ENCODE assay signal across 9 cellular contexts in the genomic region with DNA sequence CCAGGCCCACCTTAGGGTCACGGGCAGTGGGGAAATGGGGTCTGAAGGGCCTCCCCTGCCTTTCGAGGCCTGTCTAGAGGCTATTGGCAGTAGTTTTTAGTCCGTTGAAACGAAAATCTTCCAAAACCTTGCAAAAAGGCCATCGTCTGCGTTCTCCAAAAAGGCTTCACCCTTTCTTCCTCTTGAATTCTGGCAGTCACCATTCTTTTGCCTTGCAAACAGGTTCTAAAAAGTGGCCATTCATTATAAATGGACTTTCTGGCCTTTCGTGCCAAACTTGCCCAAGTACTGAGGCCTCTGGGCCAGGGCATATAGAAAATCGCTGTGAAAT. TPM values are rescaled to one million over a fixed set of nuclear protein-coding genes. Genes with fewer than 3 reads are reported as not detected.
A peak's percentile ranks its signal among the peaks of the same experiment; 100 is the strongest.
DNase-seq lines count a peak whose midpoint lies in the region; ATAC-seq, FAIRE-seq and TF ChIP-seq lines count a peak whose summit lies in the region.
"Had no signal": no experiment of that assay in that cellular context is flagged by ENCODE, and none has a peak within 500 bp of the region (broad histone marks: within the 10 kb centered on the region; RNA-seq: fewer than 3 reads in every experiment).

No MANE protein-coding gene starts in this region.

- H3K4me3 Mint-ChIP-seq in T-helper 1 cell treated with Interleukin-12 subunit alpha and Interleukin-12 subunit beta and Interleukin-4 antibody, amounts not matched to agents 30 μg/mL and 1 μg/mL, for 36 hours = peak overlapping the region; percentile 37
- no peak overlapping the region for H3K4me3 Mint-ChIP-seq in activated CD4-positive, alpha-beta memory T cell treated with anti-CD3 and anti-CD28 coated beads for 36 hours

- TF ChIP-seq CTCF in kidney (IDR thresholded peaks at IDR 0.05; ENCODE audit: borderline replicate concordance, extremely low read depth, insufficient read depth) (no peak), foreskin keratinocyte (conservative IDR thresholded peaks at IDR 0.05) (no peak)

- no peak for FAIRE-seq in kidney (lab: Jason Lieb, UNC)
- FAIRE-seq: islet of Langerhans had no signal

- intact Hi-C loops in activated CD4-positive, alpha-beta memory T cell treated with anti-CD3 and anti-CD28 coated beads for 36 hours (cut with micrococcal nuclease) = loop anchor here (5.0 kb wide), 1 partner anchor 72 kb away; the partner anchor contains the start of gene TM2D3
- intact Hi-C loops in kidney (cut with DNase I) = no loop called here

- H3K9ac ChIP-seq in kidney (ENCODE audit: low read length in 2 of 2) (no peak overlapping the region), stomach smooth muscle (ENCODE audit: low read length in 2 of 2) (no peak overlapping the region)

- H3K9me3 ChIP-seq in kidney (ENCODE audit: control insufficient read depth in 1 of 2, low read length in 2 of 2) (no peaks in the 10 kb centered on the region), stomach smooth muscle (ENCODE audit: control insufficient read depth in 2 of 2, low read length in 2 of 2) (no peaks in the 10 kb centered on the region)

- no peak overlapping the region for H3K27ac ChIP-seq in kidney (ENCODE audit: low read depth in 2 of 2, low read length in 2 of 2)
- no peak overlapping the region for H3K27ac ChIP-seq in stomach smooth muscle (ENCODE audit: low read length)
- no peak overlapping the region for H3K27ac ChIP-seq in foreskin keratinocyte

- H3K27ac Mint-ChIP-seq in T-helper 1 cell treated with Interleukin-12 subunit alpha and Interleukin-12 subunit beta and Interleukin-4 antibody, amounts not matched to agents 30 μg/mL and 1 μg/mL, for 36 hours = no peak overlapping the region
- H3K27ac Mint-ChIP-seq in activated CD4-positive, alpha-beta memory T cell treated with anti-CD3 and anti-CD28 coated beads for 36 hours = peak overlapping the region; percentile 23

- ATAC-seq in foreskin keratinocyte = no peak
- no peak for ATAC-seq in HG02610 (IDR thresholded peaks at IDR 0.05; ENCODE audit: unreplicated experiment)

- DNase-seq in T-helper 1 cell (no peak), kidney (no peak), foreskin keratinocyte (no peak)
- no peak for DNase-seq in activated CD4-positive, alpha-beta memory T cell treated with anti-CD3 and anti-CD28 coated beads for 36 hours
- DNase-seq in stimulated activated CD4-positive, alpha-beta T cell treated with anti-CD3 and anti-CD28 coated beads, Interleukin-12 subunit alpha, Interleukin-12 subunit beta, amount 100 ng/mL, for 4 hours = no peak

- H3K4me3 ChIP-seq in kidney (ENCODE audit: low read length in 2 of 2) = peak overlapping the region; percentile 52 to 61
- H3K4me3 ChIP-seq in stomach smooth muscle (ENCODE audit: low read length in 2 of 2) = peak overlapping the region; percentile 46 to 71

- H3K27me3 ChIP-seq in stomach smooth muscle (ENCODE audit: control insufficient read depth in 1 of 2, insufficient read depth in 2 of 2, low read length in 2 of 2) (no peaks in the 10 kb centered on the region), foreskin keratinocyte (no peaks in the 10 kb centered on the region)

- H3K9me3 Mint-ChIP-seq in T-helper 1 cell treated with Interleukin-12 subunit alpha and Interleukin-12 subunit beta and Interleukin-4 antibody, amounts not matched to agents 30 μg/mL and 1 μg/mL, for 36 hours = peaks cover 8% of the 10 kb centered on the region
- peaks cover 5% of the 10 kb centered on the region for H3K9me3 Mint-ChIP-seq in activated CD4-positive, alpha-beta memory T cell treated with anti-CD3 and anti-CD28 coated beads for 36 hours

- H3K4me1 ChIP-seq in kidney (ENCODE audit: control insufficient read depth in 1 of 2, insufficient read depth in 1 of 2, low read depth in 1 of 2, low read length in 2 of 2) = peaks cover 0 to 4% of the 10 kb centered on the region in 2 donors
- H3K4me1 ChIP-seq in stomach smooth muscle (ENCODE audit: control insufficient read depth, insufficient read depth, low read length) = peaks cover 8% of the 10 kb centered on the region
- peaks cover 8% of the 10 kb centered on the region for H3K4me1 ChIP-seq in foreskin keratinocyte

- H3K36me3 ChIP-seq in kidney (ENCODE audit: control insufficient read depth in 1 of 2, insufficient read depth in 2 of 2, low read length in 2 of 2) = peaks cover 3 to 10% of the 10 kb centered on the region in 2 donors
- H3K36me3 ChIP-seq in stomach smooth muscle (ENCODE audit: control insufficient read depth in 2 of 2, insufficient read depth in 2 of 2, low read length in 2 of 2) = peaks cover 9 to 14% of the 10 kb centered on the region in 2 donors

- CTCF ChIA-PET in activated CD4-positive, alpha-beta memory T cell treated with anti-CD3 and anti-CD28 coated beads for 36 hours (lab: Charles Lee) = no interaction called here

- H3K36me3 Mint-ChIP-seq in T-helper 1 cell treated with Interleukin-12 subunit alpha and Interleukin-12 subunit beta and Interleukin-4 antibody, amounts not matched to agents 30 μg/mL and 1 μg/mL, for 36 hours (ENCODE audit: low read depth) = peaks cover 26% of the 10 kb centered on the region
- peaks cover 21% of the 10 kb centered on the region for H3K36me3 Mint-ChIP-seq in activated CD4-positive, alpha-beta memory T cell treated with anti-CD3 and anti-CD28 coated beads for 36 hours

- POLR2A ChIA-PET in activated CD4-positive, alpha-beta memory T cell treated with anti-CD3 and anti-CD28 coated beads for 36 hours (lab: Charles Lee) = interaction anchor here (1.2 to 1.9 kb wide), 2 partner anchors 72 to 430 kb away, joined by 5 to 8 read pairs; partner anchors contain the start of gene SNRPA1

- peaks cover 4% of the 10 kb centered on the region for H3K27me3 Mint-ChIP-seq in T-helper 1 cell treated with Interleukin-12 subunit alpha and Interleukin-12 subunit beta and Interleukin-4 antibody, amounts not matched to agents 30 μg/mL and 1 μg/mL, for 36 hours (ENCODE audit: low read depth)
- H3K27me3 Mint-ChIP-seq in activated CD4-positive, alpha-beta memory T cell treated with anti-CD3 and anti-CD28 coated beads for 36 hours = no peaks in the 10 kb centered on the region

- H3K4me1 Mint-ChIP-seq in T-helper 1 cell treated with Interleukin-12 subunit alpha and Interleukin-12 subunit beta and Interleukin-4 antibody, amounts not matched to agents 30 μg/mL and 1 μg/mL, for 36 hours (ENCODE audit: low read depth) = peaks cover 21% of the 10 kb centered on the region
- peaks cover 14% of the 10 kb centered on the region for H3K4me1 Mint-ChIP-seq in activated CD4-positive, alpha-beta memory T cell treated with anti-CD3 and anti-CD28 coated beads for 36 hours (ENCODE audit: low read depth)

RNA-seq across cellular contexts. Expression of gene TARS3, which starts 0.4 kb away (rescaled TPM):
- total RNA-seq in activated CD4-positive, alpha-beta memory T cell treated with anti-CD3 and anti-CD28 coated beads for 36 hours = 10 to 100 TPM; 10.8 to 11.7 TPM
- total RNA-seq in kidney (13.8 TPM), foreskin keratinocyte (6.8 and 8.0 TPM in 2 replicates)
- polyA plus RNA-seq in kidney (ENCODE audit: insufficient read depth, low read depth, low replicate concordance) (7.8 TPM), foreskin keratinocyte (3.2 and 4.5 TPM in 2 replicates)
